Comparison of ENCODE assay signal across 14 cellular contexts in the genomic region with DNA sequence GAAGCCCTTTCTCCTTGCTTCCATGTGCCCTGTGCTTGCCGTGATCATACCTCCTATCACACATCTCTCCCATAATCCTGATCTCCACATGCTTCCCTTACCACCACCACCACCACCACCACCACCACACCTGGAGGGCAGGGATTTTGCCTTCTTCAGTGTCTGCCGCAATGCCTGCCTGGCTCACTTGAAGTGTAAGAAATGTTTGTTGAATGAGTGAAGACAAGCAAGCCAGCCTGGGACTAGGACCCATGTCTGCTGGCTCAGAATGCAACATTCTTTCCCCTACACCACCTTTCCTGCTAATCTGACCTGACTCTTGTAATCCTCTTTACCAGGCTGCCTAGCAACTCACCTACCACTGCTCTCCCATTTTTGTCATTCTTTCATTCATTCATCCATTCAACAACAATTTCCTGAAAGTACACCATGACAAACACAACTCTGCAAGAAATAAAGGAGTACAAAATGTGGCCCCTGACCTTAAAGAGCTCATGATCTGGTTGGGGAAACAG.
"Had no signal": no experiment of that assay in that cellular context is flagged by ENCODE, and none has a peak within 500 bp of the region (broad histone marks: within the 10 kb centered on the region; RNA-seq: fewer than 3 reads in every experiment).

No MANE protein-coding gene starts in this region.

- H3K9me3 Mint-ChIP-seq: natural killer cell treated with Interleukin-12 subunit alpha and Interleukin-12 subunit beta and Interleukin-15 and Interleukin-18, amount 100 ng/mL, for 72 hours had no signal

- H3K4me3 ChIP-seq: lower lobe of right lung, mucosa of descending colon, pancreas, tibial nerve had no signal

- H3K36me3 ChIP-seq: lower lobe of right lung, pancreas, tibial nerve had no signal

- H3K36me3 Mint-ChIP-seq: T-cell had no signal

- ATAC-seq: activated CD8-positive, alpha-beta T cell treated with anti-CD3 and anti-CD28 coated beads, Interleukin-2, amount 10 ng/mL, durations not matched to agents 7 days and 5 days; lower lobe of right lung; mucosa of descending colon; natural killer cell treated with Interleukin-12 subunit alpha and Interleukin-12 subunit beta and Interleukin-15 and Interleukin-18, amount 100 ng/mL, for 72 hours; pancreas; T-cell had no signal

- H3K4me3 Mint-ChIP-seq: activated CD8-positive, alpha-beta T cell treated with anti-CD3 and anti-CD28 coated beads, Interleukin-2, amount 10 ng/mL, durations not matched to agents 7 days and 5 days; natural killer cell treated with Interleukin-12 subunit alpha and Interleukin-12 subunit beta and Interleukin-15 and Interleukin-18, amount 100 ng/mL, for 72 hours; T-cell had no signal

- H3K9me3 ChIP-seq: lower lobe of right lung, mucosa of descending colon, pancreas, tibial nerve had no signal

- DNase-seq: activated CD4-positive, alpha-beta T cell treated with anti-CD3 and anti-CD28 coated beads for 4 hours; activated CD8-positive, alpha-beta memory T cell treated with anti-CD3 and anti-CD28 coated beads, Interleukin-2, amount 50 U/mL, for 48 hours; activated CD8-positive, alpha-beta T cell treated with anti-CD3 and anti-CD28 coated beads, Interleukin-2, amount 10 ng/mL, durations not matched to agents 7 days and 5 days; activated naive CD4-positive, alpha-beta T cell; central memory CD4-positive, alpha-beta T cell; lower lobe of right lung; mucosa of descending colon; pancreas; retina; small intestine; T-cell; T1000 had no signal

- H3K27ac Mint-ChIP-seq: activated CD8-positive, alpha-beta T cell treated with anti-CD3 and anti-CD28 coated beads, Interleukin-2, amount 10 ng/mL, durations not matched to agents 7 days and 5 days; natural killer cell treated with Interleukin-12 subunit alpha and Interleukin-12 subunit beta and Interleukin-15 and Interleukin-18, amount 100 ng/mL, for 72 hours; T-cell had no signal

- H3K27ac ChIP-seq: lower lobe of right lung, pancreas had no signal

- H3K27me3 ChIP-seq: tibial nerve had no signal
